Comparison of ENCODE assay signal across 17 cellular contexts in genomic region chr7:135929692-135930091, GRCh38. TPM values are rescaled to one million over a fixed set of nuclear protein-coding genes. Genes with fewer than 3 reads are reported as not detected.
DNase-seq lines count a peak whose midpoint lies in the region; TF ChIP-seq lines count a peak whose summit lies in the region.
"Had no signal": no experiment of that assay in that cellular context is flagged by ENCODE, and none has a peak within 500 bp of the region (broad histone marks: within the 10 kb centered on the region; RNA-seq: fewer than 3 reads in every experiment).

No MANE protein-coding gene starts in this region.

- peaks cover 15% of the 10 kb centered on the region for H3K36me3 ChIP-seq in CD4-positive, alpha-beta memory T cell (ENCODE audit: insufficient read depth, low read length)
- H3K36me3 ChIP-seq in HUES6 (ENCODE audit: control insufficient read depth, insufficient read depth, low read length) (peaks cover 15% of the 10 kb centered on the region), endodermal cell (ENCODE audit: control insufficient read depth, insufficient read depth, low read length) (peaks cover 31% of the 10 kb centered on the region), WERI-Rb-1 (peaks cover 22% of the 10 kb centered on the region)
- H3K36me3 ChIP-seq: colonic mucosa had no signal

- peak overlapping the region; percentile 21 for H3K9ac ChIP-seq in HUES6 (ENCODE audit: low read length)
- no peak overlapping the region for H3K9ac ChIP-seq in endodermal cell (ENCODE audit: extremely low read depth, low read length, poor library complexity, severe bottlenecking)

- peak overlapping the region in 4 of 7 donors; percentile 10 to 77 (median 34) for H3K27ac Mint-ChIP-seq in CD4-positive, alpha-beta memory T cell
- H3K27ac Mint-ChIP-seq in endodermal cell (peak overlapping the region; percentile 45), mesothelial cell of epicardium (peak overlapping the region; percentile 93), glutamatergic neuron (ENCODE audit: unreplicated experiment) (no peak overlapping the region)

- H3K9me3 Mint-ChIP-seq in CD4-positive, alpha-beta memory T cell: no peaks in the 10 kb centered on the region
- H3K9me3 Mint-ChIP-seq in endodermal cell (no peaks in the 10 kb centered on the region), mesothelial cell of epicardium (no peaks in the 10 kb centered on the region), glutamatergic neuron (ENCODE audit: unreplicated experiment) (no peaks in the 10 kb centered on the region)

- WGBS in endodermal cell (ENCODE audit: insufficient coverage in 1 of 2, insufficient read length in 1 of 2), 2 experiments: 60 to 90% methylated on average over 2 to 3 of the region's 3 CpGs

- no peak overlapping the region for H3K27ac ChIP-seq in CD4-positive, alpha-beta memory T cell (ENCODE audit: low read depth, low read length)
- H3K27ac ChIP-seq in HUES6 (ENCODE audit: low read depth, low read length) (peak overlapping the region; percentile 62; the same call in 1 of the 2 replicates), endodermal cell (ENCODE audit: low read depth, low read length) (peak overlapping the region; percentile 25), WERI-Rb-1 (no peak overlapping the region)
- H3K27ac ChIP-seq: colonic mucosa, SK-N-MC, suprapubic skin had no signal

- H3K27me3 ChIP-seq in CD4-positive, alpha-beta memory T cell (ENCODE audit: insufficient read depth, low read length): no peaks in the 10 kb centered on the region
- H3K27me3 ChIP-seq in HUES6 (ENCODE audit: control insufficient read depth, insufficient read depth, low read length) (no peaks in the 10 kb centered on the region), endodermal cell (ENCODE audit: control insufficient read depth, insufficient read depth, low read length, poor library complexity, severe bottlenecking) (peaks cover 7% of the 10 kb centered on the region), WERI-Rb-1 (ENCODE audit: insufficient read depth, low read depth, severe bottlenecking) (no peaks in the 10 kb centered on the region)
- H3K27me3 ChIP-seq: colonic mucosa, suprapubic skin had no signal

- CTCF ChIA-PET in CD4-positive, alpha-beta memory T cell (lab: Charles Lee; ENCODE audit: partially characterized antibody): no interaction called here

- H3K4me1 ChIP-seq in CD4-positive, alpha-beta memory T cell (ENCODE audit: insufficient read depth, low read length): peaks cover 30% of the 10 kb centered on the region
- H3K4me1 ChIP-seq in HUES6 (ENCODE audit: control insufficient read depth, insufficient read depth, low read length) (peaks cover 22% of the 10 kb centered on the region), endodermal cell (ENCODE audit: control insufficient read depth, insufficient read depth, low read length) (peaks cover 24% of the 10 kb centered on the region)
- H3K4me1 ChIP-seq: colonic mucosa, suprapubic skin had no signal

- H3K36me3 Mint-ChIP-seq in CD4-positive, alpha-beta memory T cell: peaks cover 30 to 50% of the 10 kb centered on the region in 2 donors
- H3K36me3 Mint-ChIP-seq in endodermal cell (ENCODE audit: low read depth) (peaks cover 7% of the 10 kb centered on the region), mesothelial cell of epicardium (peaks cover 2% of the 10 kb centered on the region), glutamatergic neuron (ENCODE audit: unreplicated experiment) (no peaks in the 10 kb centered on the region)

- H3K4me3 Mint-ChIP-seq in CD4-positive, alpha-beta memory T cell: no peak overlapping the region
- H3K4me3 Mint-ChIP-seq in endodermal cell (peak overlapping the region; percentile 29), mesothelial cell of epicardium (no peak overlapping the region), glutamatergic neuron (ENCODE audit: unreplicated experiment) (no peak overlapping the region)

- H3K4me3 ChIP-seq in CD4-positive, alpha-beta memory T cell (ENCODE audit: low read length in 2 of 2): no peak overlapping the region
- no peak overlapping the region for H3K4me3 ChIP-seq in HUES6 (ENCODE audit: low read depth, low read length)
- H3K4me3 ChIP-seq in endodermal cell (ENCODE audit: low read length): peak overlapping the region; percentile 29
- H3K4me3 ChIP-seq in WERI-Rb-1 (ENCODE audit: low read depth, low read length): no peak overlapping the region
- H3K4me3 ChIP-seq: colonic mucosa, SK-N-MC, suprapubic skin had no signal

- H3K9me3 ChIP-seq in CD4-positive, alpha-beta memory T cell (ENCODE audit: control insufficient read depth in 1 of 2, low read length in 2 of 2): no peaks in the 10 kb centered on the region
- H3K9me3 ChIP-seq in HUES6 (ENCODE audit: control insufficient read depth, insufficient read depth, low read depth, low read length): no peaks in the 10 kb centered on the region
- H3K9me3 ChIP-seq in endodermal cell (ENCODE audit: control insufficient read depth, low read length): no peaks in the 10 kb centered on the region
- H3K9me3 ChIP-seq in WERI-Rb-1 (ENCODE audit: severe bottlenecking): no peaks in the 10 kb centered on the region
- H3K9me3 ChIP-seq: colonic mucosa, suprapubic skin had no signal

- no peak for DNase-seq in CD4-positive, alpha-beta memory T cell
- DNase-seq in endodermal cell (no peak), mesothelial cell of epicardium (ENCODE audit: low spot score in 2 of 2, unreplicated experiment in 2 of 2) (no peak), hippocampal formation (lab: John Stamatoyannopoulos, UW) (no peak), glutamatergic neuron (no peak), WERI-Rb-1 (no peak), retina (no peak)
- DNase-seq: activated effector memory CD4-positive, alpha-beta T cell treated with anti-CD3 and anti-CD28 coated beads, Interleukin-2, amount 50 U/mL, for 16 hours; aorta; colonic mucosa; DND-41; erythroblast; NCI-H187; NCI-H510A had no signal

- POLR2A ChIA-PET in CD4-positive, alpha-beta memory T cell (lab: Charles Lee; ENCODE audit: partially characterized antibody): no interaction called here

- TF ChIP-seq CTCF in endodermal cell (conservative IDR thresholded peaks at IDR 0.05): no peak
- TF ChIP-seq CTCF in mesothelial cell of epicardium (IDR thresholded peaks at IDR 0.05; ENCODE audit: unreplicated experiment): no peak
- TF ChIP-seq CTCF in glutamatergic neuron (IDR thresholded peaks at IDR 0.05; ENCODE audit: partially characterized antibody, unreplicated experiment): no peak
- TF ChIP-seq CTCF in WERI-Rb-1 (IDR thresholded peaks at IDR 0.05; ENCODE audit: low read depth, low read length): no peak

- H3K4me1 Mint-ChIP-seq in CD4-positive, alpha-beta memory T cell: peaks cover 26 to 42% (median 32%) of the 10 kb centered on the region in 4 donors
- peaks cover 38% of the 10 kb centered on the region for H3K4me1 Mint-ChIP-seq in endodermal cell
- peaks cover 76% of the 10 kb centered on the region for H3K4me1 Mint-ChIP-seq in mesothelial cell of epicardium
- peaks cover 36% of the 10 kb centered on the region for H3K4me1 Mint-ChIP-seq in glutamatergic neuron (ENCODE audit: low read depth, unreplicated experiment)

- no peaks in the 10 kb centered on the region for H3K27me3 Mint-ChIP-seq in CD4-positive, alpha-beta memory T cell
- no peaks in the 10 kb centered on the region for H3K27me3 Mint-ChIP-seq in endodermal cell (ENCODE audit: insufficient read depth)
- no peaks in the 10 kb centered on the region for H3K27me3 Mint-ChIP-seq in mesothelial cell of epicardium (ENCODE audit: low read depth)
- H3K27me3 Mint-ChIP-seq in glutamatergic neuron (ENCODE audit: unreplicated experiment): peaks cover 1% of the 10 kb centered on the region

- intact Hi-C loops in CD4-positive, alpha-beta memory T cell (cut with micrococcal nuclease): no loop called here

RNA-seq across cellular contexts. Expression of gene MTPN, which starts 47.5 kb away (rescaled TPM):
- 10 to 100 TPM; 83.1 to 84.5 TPM for total RNA-seq in CD4-positive, alpha-beta memory T cell
- 100 to 1,000 TPM in 1 of 2 donors, 10 to 100 TPM in 1; 63.6 to 105 TPM for polyA plus RNA-seq in CD4-positive, alpha-beta memory T cell
- 100 to 1,000 TPM in 1 of 2 donors, 10 to 100 TPM in 1; 80.3 to 102 TPM for total RNA-seq in endodermal cell
- 136 TPM for polyA plus RNA-seq in endodermal cell (2013, experiment 1 of 2)
- polyA plus RNA-seq in endodermal cell (2013, experiment 2 of 2): 135 TPM
- total RNA-seq in mesothelial cell of epicardium: 112 to 115 TPM (median 114 TPM) in 3 replicates
- 181 TPM for total RNA-seq in glutamatergic neuron (ENCODE audit: unreplicated experiment)

Comparison
In these comparisons a context has a peak if more than half of its experiments do, and no peak if none do; other contexts are left out.
1. H3K27ac ChIP-seq: peak in HUES6 (single experiment) and endodermal cell (single experiment); none in CD4-positive, alpha-beta memory T cell (single experiment) and WERI-Rb-1 (single experiment).